Comparison of ENCODE assay signal across 23 cellular contexts in the genomic region with DNA sequence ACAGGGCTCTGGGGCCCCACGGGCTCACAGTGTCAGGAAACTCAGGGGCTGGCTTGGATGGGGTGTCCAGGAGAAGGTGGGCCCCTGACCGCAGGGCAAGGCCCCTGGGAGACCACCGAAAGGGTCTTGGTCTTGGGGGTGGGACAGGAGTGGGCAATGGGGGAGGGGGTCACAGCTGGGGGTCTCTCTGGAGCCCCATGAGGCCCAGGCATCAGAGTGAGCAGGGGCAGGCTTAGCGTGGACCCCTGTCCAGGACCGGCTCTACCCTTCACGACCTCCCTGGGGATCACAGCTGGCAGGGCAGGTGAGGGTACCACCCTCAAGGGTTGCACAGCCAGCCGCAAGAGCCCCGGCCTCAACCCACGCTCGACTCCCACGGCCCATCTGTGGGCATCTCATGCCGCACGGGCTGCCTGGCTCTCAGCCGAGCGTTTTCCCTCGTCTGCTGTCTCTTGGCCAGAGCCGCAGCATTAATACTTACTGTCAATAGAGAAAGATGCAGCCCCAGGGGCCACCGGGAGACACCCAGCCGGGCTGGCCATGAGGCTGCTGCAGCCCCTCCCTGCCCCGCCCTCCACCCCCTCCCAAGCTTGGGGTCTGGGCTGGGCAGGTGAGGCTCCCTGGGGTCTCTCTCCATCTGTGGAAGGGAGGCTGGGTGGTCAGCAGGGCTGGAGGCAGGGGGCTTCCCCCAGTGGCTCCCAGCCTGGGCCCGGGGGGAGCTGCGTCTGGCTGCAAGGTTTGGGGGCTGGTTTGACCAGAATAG. TPM values are rescaled to one million over a fixed set of nuclear protein-coding genes. Genes with fewer than 3 reads are reported as not detected.
DNase-seq lines count a peak whose midpoint lies in the region; ATAC-seq and TF ChIP-seq lines count a peak whose summit lies in the region.
"Had no signal": no experiment of that assay in that cellular context is flagged by ENCODE, and none has a peak within 500 bp of the region (broad histone marks: within the 10 kb centered on the region; RNA-seq: fewer than 3 reads in every experiment).

No MANE protein-coding gene starts in this region.

- no peaks in the 10 kb centered on the region for H3K36me3 Mint-ChIP-seq in T-cell
- H3K36me3 Mint-ChIP-seq: activated naive CD8-positive, alpha-beta T cell; CD8-positive, alpha-beta T cell had no signal

- H3K4me1 ChIP-seq in Peyer's patch: peaks cover 0 to 9% (median 0%) of the 10 kb centered on the region in 4 donors
- no peaks in the 10 kb centered on the region for H3K4me1 ChIP-seq in foreskin keratinocyte
- H3K4me1 ChIP-seq: HAP-1, pancreas, uterus had no signal

- TF ChIP-seq POLR2A in Peyer's patch (IDR thresholded peaks at IDR 0.05): no peak

- H3K9me3 ChIP-seq in Peyer's patch: no peaks in the 10 kb centered on the region
- H3K9me3 ChIP-seq: HAP-1, pancreas, uterus had no signal

- no peak overlapping the region for H3K4me3 Mint-ChIP-seq in T-cell
- H3K4me3 Mint-ChIP-seq: activated naive CD8-positive, alpha-beta T cell; CD8-positive, alpha-beta T cell had no signal

- DNase-seq in activated CD4-positive, CD25-positive, alpha-beta regulatory T cell treated with anti-CD3 and anti-CD28 coated beads, Interleukin-2, amount 50 U/mL, for 72 hours: peak; percentile 24
- no peak for DNase-seq in activated CD4-positive, CD25-positive, alpha-beta regulatory T cell (lab: John Stamatoyannopoulos, UW)
- DNase-seq in Peyer's patch (peak in 2 of 3 donors; percentile 31 to 39), left colon (peak; percentile 33 to 38), superior temporal gyrus (ENCODE audit: extremely low spot score) (peak; percentile 8), T-cell (no peak), foreskin keratinocyte (no peak), NCI-H2029 treated with DMSO at 0.1 percent for 48 hours (lab: John Stamatoyannopoulos, UW) (no peak)
- DNase-seq: ACHN; activated CD4-positive, alpha-beta T cell treated with anti-CD3 and anti-CD28 coated beads, Interleukin-2, amount 50 U/mL, for 1 hour; activated T-cell treated with anti-CD3 and anti-CD28 coated beads, Interleukin-2, amount 50 U/mL, for 1 hour; brain microvascular endothelial cell; erythroblast; Kasumi-1; stimulated activated CD4-positive, alpha-beta T cell treated with anti-CD3 and anti-CD28 coated beads, Interleukin-12 subunit alpha, Interleukin-12 subunit beta, amount 100 ng/mL, for 4 hours; stimulated activated naive CD4-positive, alpha-beta T cell treated with Interleukin-2 at 50 U/mL for 16 hours; uterus had no signal

- no peaks in the 10 kb centered on the region for H3K9me3 Mint-ChIP-seq in T-cell
- H3K9me3 Mint-ChIP-seq: CD8-positive, alpha-beta T cell had no signal

- H3K4me1 Mint-ChIP-seq in T-cell: no peaks in the 10 kb centered on the region

- no peaks in the 10 kb centered on the region for H3K27me3 ChIP-seq in Peyer's patch
- no peaks in the 10 kb centered on the region for H3K27me3 ChIP-seq in foreskin keratinocyte
- H3K27me3 ChIP-seq: brain microvascular endothelial cell, pancreas, uterus had no signal

- CTCF ChIA-PET in T-cell (lab: Charles Lee): no interaction called here

- H3K4me3 ChIP-seq in Peyer's patch: no peak overlapping the region
- H3K4me3 ChIP-seq: GM12878, HAP-1, pancreas, uterus had no signal

- ATAC-seq in left colon (peak; percentile 12), T-cell (replicated peaks in 1 of 4) (no peak), foreskin keratinocyte (no peak)
- ATAC-seq: CD8-positive, alpha-beta T cell; GM12878 had no signal

- no peak overlapping the region for H3K27ac ChIP-seq in Peyer's patch
- H3K27ac ChIP-seq in foreskin keratinocyte: no peak overlapping the region
- H3K27ac ChIP-seq: brain microvascular endothelial cell, pancreas, uterus had no signal

- no peak for TF ChIP-seq CTCF in Peyer's patch (IDR thresholded peaks at IDR 0.05)
- TF ChIP-seq CTCF in foreskin keratinocyte (conservative IDR thresholded peaks at IDR 0.05): no peak

- peaks cover 7 to 12% of the 10 kb centered on the region in 2 donors for H3K27me3 Mint-ChIP-seq in T-cell

- POLR2A ChIA-PET in T-cell (lab: Charles Lee): no interaction called here

- no peak overlapping the region for H3K27ac Mint-ChIP-seq in T-cell
- H3K27ac Mint-ChIP-seq: activated naive CD8-positive, alpha-beta T cell; CD8-positive, alpha-beta T cell had no signal

- intact Hi-C loops in left colon (cut with DNase I, micrococcal nuclease): no loop called here

- no peaks in the 10 kb centered on the region for H3K36me3 ChIP-seq in Peyer's patch
- H3K36me3 ChIP-seq: brain microvascular endothelial cell, HAP-1, pancreas, uterus had no signal

RNA-seq across cellular contexts. Expression of a gene that starts 0.7 kb away (rescaled TPM):
- total RNA-seq in Peyer's patch (10 to 100 TPM in 2 of 4 donors, 1 to 10 TPM in 1, under 1 TPM in 1; 0.18 to 25.6 (median 10.5) TPM), left colon (100 to 1,000 TPM; 258 to 369 TPM), T-cell (1 to 10 TPM in 3 of 5 donors, not detected in 2; 1.8 to 4.0 (median 3.6) TPM), foreskin keratinocyte (not detected in 2 replicates)
- polyA plus RNA-seq in foreskin keratinocyte: not detected in 2 replicates
- total RNA-seq: CD8-positive, alpha-beta T cell; dermis microvascular lymphatic vessel endothelial cell had no signal
- polyA plus RNA-seq: GM12878 had no signal

Comparison
In these comparisons a context has a peak if more than half of its experiments do, and no peak if none do; other contexts are left out.
1. DNase-seq: peak in activated CD4-positive, CD25-positive, alpha-beta regulatory T cell treated with anti-CD3 and anti-CD28 coated beads, Interleukin-2, amount 50 U/mL, for 72 hours (single experiment), Peyer's patch (2 of 3), left colon (2 of 2) and superior temporal gyrus (single experiment); none in activated CD4-positive, CD25-positive, alpha-beta regulatory T cell (0 of 4), T-cell (0 of 34), foreskin keratinocyte (0 of 2) and NCI-H2029 treated with DMSO at 0.1 percent for 48 hours (single experiment).
2. RNA of a gene that starts 0.7 kb away (total RNA-seq): 258 to 369 TPM in left colon; 0.18 to 25.6 TPM in Peyer's patch, 1.8 to 4.0 TPM in T-cell and not detected in foreskin keratinocyte; every median in the first group is over 4 times any median in the second.